23 cellular contexts compared by ENCODE assay signal in the genomic region with DNA sequence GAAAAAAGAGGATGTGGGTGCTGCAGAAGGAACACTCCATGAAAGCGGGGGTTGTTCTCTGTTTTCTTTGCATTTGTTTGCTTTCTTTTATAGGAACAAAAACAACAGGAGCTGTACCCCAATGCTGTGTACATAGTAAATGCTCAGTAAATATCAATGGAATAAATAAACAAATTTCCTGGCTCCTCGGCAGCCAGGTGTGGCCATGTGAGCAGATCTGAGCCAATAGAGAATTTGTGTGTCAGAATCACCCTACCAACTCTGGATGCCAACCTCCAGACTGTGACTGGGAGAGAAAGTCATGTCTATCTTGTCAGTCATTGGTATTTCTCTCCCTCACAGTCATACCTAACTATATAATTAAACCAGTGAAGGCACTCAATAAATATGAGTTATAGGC.
"Had no signal": no experiment of that assay in that cellular context is flagged by ENCODE, and none has a peak within 500 bp of the region (broad histone marks: within the 10 kb centered on the region; RNA-seq: fewer than 3 reads in every experiment).

No MANE protein-coding gene starts in this region.

- H3K27ac ChIP-seq: hepatocyte, left ventricle myocardium inferior, ovary, skin epidermis, suprapubic skin, thoracic aorta, tibial artery, upper lobe of right lung had no signal

- DNase-seq: islet precursor cell; left ventricle myocardium inferior; mesendoderm; midbrain; mucosa of descending colon; naive thymus-derived CD4-positive, alpha-beta T cell; ovary; retina; right cardiac atrium; stimulated activated CD4-positive, alpha-beta T cell treated with anti-CD3 and anti-CD28 coated beads, Interleukin-12 subunit alpha, Interleukin-12 subunit beta, amount 100 ng/mL, for 4 hours; stimulated activated CD4-positive, alpha-beta T cell treated with anti-CD3 and anti-CD28 coated beads, Interleukin-15, amount 100 ng/mL, for 24 hours; stimulated activated CD4-positive, alpha-beta T cell treated with anti-CD3 and anti-CD28 coated beads, Interleukin-4, amount 100 ng/mL, for 24 hours; stimulated activated naive CD4-positive, alpha-beta T cell; tibial artery; trophoblast cell; upper lobe of right lung had no signal

- ATAC-seq: mucosa of descending colon; naive thymus-derived CD4-positive, alpha-beta T cell; natural killer cell treated with Interleukin-12 subunit alpha and Interleukin-12 subunit beta and Interleukin-15 and Interleukin-18, amount 100 ng/mL, for 72 hours; right cardiac atrium; sciatic nerve; stimulated activated effector memory CD8-positive, alpha-beta T cell treated with anti-CD3 and anti-CD28 coated beads, Interleukin-12 subunit alpha, Interleukin-12 subunit beta, amount 100 ng/mL, for 72 hours; upper lobe of right lung had no signal
